Comparison of ENCODE assay signal across 1 cellular context in genomic region chr1:17494114-17494729, GRCh38.
A peak's percentile ranks its signal among the peaks of the same experiment; 100 is the strongest.
TF ChIP-seq lines count a peak whose summit lies in the region.

No MANE protein-coding gene starts in this region.

TF ChIP-seq in K562, 482 proteins besides CTCF, POLR2A, EP300 and RAD21 (continued from another document and continues in another):
- TF ChIP-seq GATAD2A (IDR thresholded peaks at IDR 0.05) (no peak), THAP12 (CRISPR knock-in tag; IDR thresholded peaks at IDR 0.05) (no peak), ZNF764 (CRISPR knock-in tag; IDR thresholded peaks at IDR 0.05; ENCODE audit: low read depth) (no peak), YY1 (IDR thresholded peaks at IDR 0.05; ENCODE audit: borderline replicate concordance in 1 of 3, control insufficient read depth in 1 of 3, extremely low read depth in 1 of 3, insufficient read depth in 3 of 3, insufficient read length in 1 of 3, insufficient replicate concordance in 2 of 3, low read depth in 1 of 3, low read length in 2 of 3) (peak in 2 of 3 experiments; percentile 20 to 58), FOXA3 (CRISPR knock-in tag; conservative IDR thresholded peaks at IDR 0.05 in 1 of 2, IDR thresholded peaks at IDR 0.05 in 1 of 2) (no peak), ZNF589 (CRISPR knock-in tag; IDR thresholded peaks at IDR 0.05; ENCODE audit: low read depth) (no peak), ZNF407 (IDR thresholded peaks at IDR 0.05; ENCODE audit: low read depth) (no peak), ZBTB5 (IDR thresholded peaks at IDR 0.05) (no peak), CREM (IDR thresholded peaks at IDR 0.05; ENCODE audit: low read depth) (0 out of 2 replicates have a peak, but pooled peaks have one; percentile 20), MCM3 (IDR thresholded peaks at IDR 0.05) (no peak), ZNF398 (CRISPR knock-in tag; IDR thresholded peaks at IDR 0.05) (no peak), ZC3H8 (IDR thresholded peaks at IDR 0.05) (no peak), ZNF24 (IDR thresholded peaks at IDR 0.05) (peak; percentile 67), ARID2 (IDR thresholded peaks at IDR 0.05) (0 out of 2 replicates have a peak, but pooled peaks have one; percentile 25), CREB5 (CRISPR knock-in tag; IDR thresholded peaks at IDR 0.05) (no peak), ZNF133 (CRISPR knock-in tag; IDR thresholded peaks at IDR 0.05) (no peak), ZFP91 (CRISPR knock-in tag; IDR thresholded peaks at IDR 0.05) (no peak), ZNF282 (CRISPR knock-in tag; IDR thresholded peaks at IDR 0.05) (no peak), ZNF311 (CRISPR knock-in tag; IDR thresholded peaks at IDR 0.05) (no peak), THRA (IDR thresholded peaks at IDR 0.05) (no peak), FOXK2 (conservative IDR thresholded peaks at IDR 0.05 in 1 of 2, IDR thresholded peaks at IDR 0.05 in 1 of 2; ENCODE audit: low read depth in 2 of 2) (no peak), MTA2 (IDR thresholded peaks at IDR 0.05; ENCODE audit: low read depth) (no peak), RUNX1 (IDR thresholded peaks at IDR 0.05; ENCODE audit: low read depth) (no peak), BHLHE40 (IDR thresholded peaks at IDR 0.05; ENCODE audit: low read length) (peak; percentile 47), GMEB1 (CRISPR knock-in tag; IDR thresholded peaks at IDR 0.05) (no peak), TEAD1 (CRISPR knock-in tag; IDR thresholded peaks at IDR 0.05) (no peak; a peak in 1 of 4 replicates), CGGBP1 (CRISPR knock-in tag; IDR thresholded peaks at IDR 0.05) (no peak), HMGN3 (IDR thresholded peaks at IDR 0.05; ENCODE audit: borderline replicate concordance, extremely low read depth, insufficient read length, low read depth, low read length) (no peak), SAP30 (IDR thresholded peaks at IDR 0.05; ENCODE audit: borderline replicate concordance, insufficient read depth, low read depth, low read length, poor library complexity, severe bottlenecking) (no peak)
